10 cellular contexts compared by ENCODE assay signal in the genomic region with DNA sequence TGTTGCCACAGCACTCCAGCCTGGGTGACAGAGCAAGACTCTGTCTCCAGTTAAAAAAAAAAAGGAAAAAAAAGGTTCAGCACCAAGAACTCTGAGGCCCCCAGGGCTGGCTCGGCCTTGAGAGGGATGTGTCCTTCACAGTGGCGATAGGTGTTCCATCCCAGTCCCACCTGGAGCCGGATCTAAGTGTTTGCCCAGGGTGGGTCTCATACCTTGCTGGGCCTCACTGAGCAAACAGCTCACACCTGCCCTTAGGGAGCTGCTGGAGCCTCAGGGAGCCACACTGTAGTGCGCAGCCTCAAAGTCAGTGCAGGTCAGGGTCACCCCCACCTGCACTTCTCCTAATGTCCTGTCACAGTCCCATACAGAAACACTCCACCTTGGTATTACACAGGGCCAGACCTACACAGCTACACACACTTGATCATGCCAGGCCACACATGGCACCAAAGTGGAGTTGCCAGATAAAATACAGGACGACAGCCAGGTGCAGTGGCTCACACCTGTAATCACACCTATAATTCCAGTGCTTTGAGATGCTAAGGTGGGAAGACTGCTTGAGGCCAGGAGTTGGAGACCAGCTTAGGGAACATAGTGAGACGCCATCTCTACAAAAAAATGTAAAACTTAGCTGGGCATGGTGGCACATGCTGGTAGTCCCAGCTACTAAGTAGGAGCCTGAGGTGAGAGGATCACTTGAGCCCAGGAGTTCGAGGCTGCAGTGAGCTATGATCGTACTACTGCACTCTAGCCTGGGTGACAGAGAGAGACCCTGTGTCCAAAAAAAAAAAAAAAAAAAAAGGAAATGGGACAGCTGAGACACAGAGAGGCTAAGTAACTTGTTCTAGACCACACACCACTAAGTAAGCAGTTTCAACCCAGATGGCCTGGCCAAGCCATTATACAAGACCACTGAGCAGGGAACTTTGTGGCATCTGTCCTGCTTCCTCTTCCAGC. TPM values are rescaled to one million over a fixed set of nuclear protein-coding genes. Genes with fewer than 3 reads are reported as not detected.
A peak's percentile ranks its signal among the peaks of the same experiment; 100 is the strongest.
DNase-seq lines count a peak whose midpoint lies in the region; ATAC-seq and TF ChIP-seq lines count a peak whose summit lies in the region.
"Had no signal": no experiment of that assay in that cellular context is flagged by ENCODE, and none has a peak within 500 bp of the region (broad histone marks: within the 10 kb centered on the region; RNA-seq: fewer than 3 reads in every experiment).

No MANE protein-coding gene starts in this region.

- peak; percentile 96 for DNase-seq in DMS153 (lab: John Stamatoyannopoulos, UW)
- DNase-seq in SHP77 (lab: John Stamatoyannopoulos, UW): peak; percentile 44 to 65
- DNase-seq in neural crest cell (ENCODE audit: low read depth, low spot score): no peak
- no peak for DNase-seq in substantia nigra (lab: John Stamatoyannopoulos, UW)
- DNase-seq in OCI-M2 (lab: John Stamatoyannopoulos, UW; ENCODE audit: unreplicated experiment): no peak
- DNase-seq in ureter (ENCODE audit: low spot score): no peak
- DNase-seq: immature natural killer cell had no signal

- H3K9me3 Mint-ChIP-seq in neural crest cell: no peaks in the 10 kb centered on the region
- H3K9me3 Mint-ChIP-seq: immature natural killer cell had no signal

- peaks cover 37% of the 10 kb centered on the region for H3K4me1 ChIP-seq in Loucy (ENCODE audit: insufficient read depth, low read length, poor library complexity, severe bottlenecking)

- peak overlapping the region; percentile 0 for H3K4me2 ChIP-seq in Loucy (ENCODE audit: low read depth, low read length, poor library complexity, severe bottlenecking)

- no peaks in the 10 kb centered on the region for H3K27me3 ChIP-seq in Loucy (ENCODE audit: insufficient read depth, low read length, poor library complexity, severe bottlenecking)

- no peak overlapping the region for H3K27ac Mint-ChIP-seq in neural crest cell (ENCODE audit: unreplicated experiment)

- no peaks in the 10 kb centered on the region for H3K79me2 ChIP-seq in Loucy (ENCODE audit: insufficient read depth, low read length)

- H3K9me2 ChIP-seq in Loucy (replicated peaks; ENCODE audit: low read depth, low read length): no peaks in the 10 kb centered on the region

- no peak for ATAC-seq in HG03520 (IDR thresholded peaks at IDR 0.05; ENCODE audit: unreplicated experiment)

- H4K20me1 ChIP-seq in Loucy (ENCODE audit: insufficient read depth, low read length, poor library complexity, severe bottlenecking): no peaks in the 10 kb centered on the region

- no peaks in the 10 kb centered on the region for H3F3A ChIP-seq in Loucy (ENCODE audit: low read depth)

- H2AFZ ChIP-seq in Loucy (ENCODE audit: low read length): no peak overlapping the region

- H3K4me1 Mint-ChIP-seq in neural crest cell: peaks cover 19% of the 10 kb centered on the region

- no peaks in the 10 kb centered on the region for H3K36me3 ChIP-seq in Loucy (ENCODE audit: insufficient read depth, low read length)

- no peaks in the 10 kb centered on the region for H3K9me3 ChIP-seq in Loucy (ENCODE audit: insufficient read depth, low read depth, low read length)

- H3K36me3 Mint-ChIP-seq in neural crest cell (ENCODE audit: low read depth): no peaks in the 10 kb centered on the region
- H3K36me3 Mint-ChIP-seq: immature natural killer cell had no signal

- H3K27me3 Mint-ChIP-seq in neural crest cell (ENCODE audit: low read depth): peaks cover 6% of the 10 kb centered on the region

- peak overlapping the region; percentile 61 for H3K4me3 Mint-ChIP-seq in neural crest cell
- H3K4me3 Mint-ChIP-seq: immature natural killer cell had no signal

- H3K4me3 ChIP-seq in Loucy (ENCODE audit: low read length, poor library complexity, severe bottlenecking): no peak overlapping the region

- H3K9ac ChIP-seq in Loucy (ENCODE audit: low read depth, low read length, poor library complexity, severe bottlenecking): no peak overlapping the region

- H3K27ac ChIP-seq in substantia nigra (ENCODE audit: low read depth, low read length, poor library complexity, severe bottlenecking): no peak overlapping the region
- H3K27ac ChIP-seq: epithelial cell of prostate had no signal

- no peak for TF ChIP-seq CTCF in Loucy (conservative IDR thresholded peaks at IDR 0.05; ENCODE audit: low read length)
- TF ChIP-seq CTCF in neural crest cell (conservative IDR thresholded peaks at IDR 0.05): no peak

RNA-seq across cellular contexts. Expression of gene STARD10, which starts 7.3 kb away (rescaled TPM):
- 12.6 and 13.5 TPM in 2 replicates for total RNA-seq in neural crest cell
- total RNA-seq in ureter: 66.7 TPM

RNA-seq across cellular contexts. Expression of gene ATG16L2, which starts 27.6 kb away (rescaled TPM):
- total RNA-seq in neural crest cell: 22.7 and 24.5 TPM in 2 replicates
- 39.7 TPM for total RNA-seq in ureter

RNA-seq across cellular contexts. Expression of gene ARAP1, which starts 34.4 kb away (rescaled TPM):
- total RNA-seq in neural crest cell: 79.0 and 80.7 TPM in 2 replicates
- total RNA-seq in ureter: 86.2 TPM

Comparison
In these comparisons a context has a peak if more than half of its experiments do, and no peak if none do; other contexts are left out.
1. DNase-seq: peak in DMS153 (single experiment) and SHP77 (2 of 2); none in neural crest cell (single experiment), substantia nigra (0 of 49), OCI-M2 (single experiment) and ureter (single experiment).